In the genomic region with DNA sequence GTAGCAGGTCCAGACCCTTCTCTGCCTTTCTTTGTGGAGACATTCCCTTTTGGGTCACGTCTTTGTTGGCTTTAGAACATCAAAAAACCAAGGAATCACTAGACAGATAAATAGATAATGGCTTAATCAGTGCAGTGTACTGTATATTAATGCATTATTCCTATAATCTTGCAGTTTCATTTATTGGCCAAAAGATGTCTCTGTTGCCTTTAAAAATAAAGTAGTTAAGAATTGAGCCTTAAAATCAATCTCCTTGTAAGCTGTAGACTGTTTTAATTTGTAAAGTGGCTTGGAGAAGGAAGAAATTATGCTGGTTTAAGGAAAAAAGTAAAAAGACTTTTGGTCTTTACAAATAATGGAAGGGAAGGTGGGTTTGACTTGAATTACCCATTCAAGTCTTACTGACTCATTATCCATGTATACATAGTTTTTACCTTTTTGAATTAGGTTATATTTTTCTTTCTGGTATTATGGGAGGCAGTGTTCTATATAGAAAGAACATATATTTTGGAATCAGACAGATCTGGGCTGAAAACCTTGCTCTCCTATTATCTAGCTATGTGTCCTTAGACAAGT, we compare ENCODE assay signal across 8 cellular contexts.
A peak's percentile ranks its signal among the peaks of the same experiment; 100 is the strongest.
DNase-seq lines count a peak whose midpoint lies in the region; ATAC-seq, FAIRE-seq and TF ChIP-seq lines count a peak whose summit lies in the region.

No MANE protein-coding gene starts in this region.

- TF ChIP-seq RAD21 in HepG2 (CRISPR knock-in tag; IDR thresholded peaks at IDR 0.05): 0 out of 2 replicates have a peak, but pooled peaks have one; percentile 37

- POLR2A ChIA-PET in HepG2 (lab: Yijun Ruan, JAX): interaction anchor here (3.5 kb wide), 1 partner anchor 304 kb away, joined by 32 read pairs; a partner anchor contains a TSS

- 60% methylated on average over 1 of the region's 1 CpG for WGBS in HepG2 (ENCODE audit: low lambda C conversion rate)

- H2AFZ ChIP-seq in Karpas-422 (ENCODE audit: low read length) (no peak overlapping the region), astrocyte (ENCODE audit: low read depth, low read length) (no peak overlapping the region), HepG2 (ENCODE audit: low read length) (no peak overlapping the region)

- H3K9me2 ChIP-seq in Karpas-422 (replicated peaks; ENCODE audit: insufficient read depth, low read length): no peaks in the 10 kb centered on the region

- CTCF ChIA-PET in HepG2 (lab: Yijun Ruan, JAX; ENCODE audit: low intra/inter-chr PET ratio, low total read pairs): interaction anchor here (2.4 to 3.3 kb wide), 2 partner anchors 305 to 344 kb away, joined by 17 to 25 read pairs; no protein-coding TSS in a partner anchor

- H3K4me1 Mint-ChIP-seq in astrocyte (ENCODE audit: low read depth, unreplicated experiment): peaks cover 4% of the 10 kb centered on the region

- peak; percentile 53 for DNase-seq in COLO829 (ENCODE audit: low spot score)
- DNase-seq in Karpas-422: peak; percentile 58
- peak; percentile 27 for DNase-seq in astrocyte (ENCODE audit: low read depth)
- DNase-seq in HepG2 (ENCODE audit: low spot score): peak; percentile 12
- DNase-seq in activated naive CD4-positive, alpha-beta T cell treated with anti-CD3 and anti-CD28 coated beads, Interleukin-2, amount 50 U/mL, for 72 hours (ENCODE audit: low spot score in 2 of 2): no peak
- no peak for DNase-seq in RPMI8226

- H3K4me1 ChIP-seq in Karpas-422 (ENCODE audit: low read length): no peaks in the 10 kb centered on the region
- H3K4me1 ChIP-seq in astrocyte (ENCODE audit: insufficient read depth, low read length): peaks cover 4% of the 10 kb centered on the region
- H3K4me1 ChIP-seq in HepG2 (ENCODE audit: insufficient read depth, low read length): peaks cover 5% of the 10 kb centered on the region

- H3K9me3 Mint-ChIP-seq in astrocyte (ENCODE audit: unreplicated experiment): no peaks in the 10 kb centered on the region
- no peaks in the 10 kb centered on the region for H3K9me3 Mint-ChIP-seq in activated naive CD4-positive, alpha-beta T cell treated with anti-CD3 and anti-CD28 coated beads, Interleukin-2, amount 50 U/mL, for 72 hours

- TF ChIP-seq EP300 in HepG2 (IDR thresholded peaks at IDR 0.05; ENCODE audit: low read depth in 2 of 2, low read length in 2 of 2) (no peak), HepG2 (CRISPR knock-in tag; IDR thresholded peaks at IDR 0.05; ENCODE audit: borderline replicate concordance) (no peak)

- ATAC-seq in HepG2 (no peak), HG02763 (IDR thresholded peaks at IDR 0.05; ENCODE audit: unreplicated experiment) (no peak), HG03196 (IDR thresholded peaks at IDR 0.05; ENCODE audit: unreplicated experiment) (no peak)
- no peak for ATAC-seq in activated naive CD4-positive, alpha-beta T cell treated with anti-CD3 and anti-CD28 coated beads, Interleukin-2, amount 50 U/mL, for 72 hours

- H3K9me3 ChIP-seq in Karpas-422 (ENCODE audit: low read length) (no peaks in the 10 kb centered on the region), astrocyte (ENCODE audit: insufficient read depth, low read depth, low read length) (no peaks in the 10 kb centered on the region), HepG2 (ENCODE audit: low read length) (no peaks in the 10 kb centered on the region)

- FAIRE-seq in astrocyte (lab: Jason Lieb, UNC) (no peak), HepG2 (lab: Jason Lieb, UNC) (no peak)

- H3K4me2 ChIP-seq in Karpas-422 (ENCODE audit: low read depth, low read length, poor library complexity, severe bottlenecking) (no peak overlapping the region), astrocyte (ENCODE audit: low read length) (no peak overlapping the region), HepG2 (ENCODE audit: low read depth, low read length) (no peak overlapping the region)

- intact Hi-C loops in HepG2 (cut with micrococcal nuclease; ENCODE audit: unreplicated experiment): loop anchor here (2.0 to 10.0 kb wide), 3 partner anchors 210 to 344 kb away; a partner anchor contains a TSS

- H3K27ac ChIP-seq in Karpas-422 (ENCODE audit: low read length): no peak overlapping the region
- no peak overlapping the region for H3K27ac ChIP-seq in astrocyte (ENCODE audit: low read depth, low read length)
- no peak overlapping the region for H3K27ac ChIP-seq in HepG2 (ENCODE audit: extremely low read length, insufficient read depth, low read length)

- H3K36me3 ChIP-seq in Karpas-422 (ENCODE audit: insufficient read depth, low read length): peaks cover 5% of the 10 kb centered on the region; the same call in 1 of the 2 replicates
- H3K36me3 ChIP-seq in astrocyte (ENCODE audit: insufficient read depth, low read length): peaks cover 23% of the 10 kb centered on the region
- peaks cover 6 to 30% of the 10 kb centered on the region in 2 experiments for H3K36me3 ChIP-seq in HepG2 (replicated peaks in 1 of 2; ENCODE audit: control insufficient read depth in 1 of 2, insufficient read depth in 2 of 2, low read length in 2 of 2)

- H4K20me1 ChIP-seq in Karpas-422 (ENCODE audit: insufficient read depth, low read depth, low read length) (no peaks in the 10 kb centered on the region), astrocyte (ENCODE audit: insufficient read depth, low read length) (no peaks in the 10 kb centered on the region), HepG2 (ENCODE audit: insufficient read depth, low read length) (no peaks in the 10 kb centered on the region)

- H3K9ac ChIP-seq in Karpas-422 (ENCODE audit: low read length) (no peak overlapping the region), astrocyte (ENCODE audit: low read length) (no peak overlapping the region), HepG2 (ENCODE audit: insufficient read depth, low read depth, low read length) (no peak overlapping the region)

- in situ Hi-C loops in HepG2 (cut with HindIII; ENCODE audit: extremely low pct_ligation_motif_present, low pct_unique_long_range_greater_than_20kb): loop anchor here (5.0 to 10.0 kb wide), 2 partner anchors 310 to 343 kb away; no protein-coding TSS in a partner anchor

- no TSS peak for BruUV-seq in HepG2 (replicated peaks; lab: Mats Ljungman, UMichigan)

- no peak overlapping the region for H3K27ac Mint-ChIP-seq in astrocyte (ENCODE audit: unreplicated experiment)
- no peak overlapping the region for H3K27ac Mint-ChIP-seq in activated naive CD4-positive, alpha-beta T cell treated with anti-CD3 and anti-CD28 coated beads, Interleukin-2, amount 50 U/mL, for 72 hours

- no peak for TF ChIP-seq POLR2A in HepG2 (IDR thresholded peaks at IDR 0.05; ENCODE audit: insufficient read depth in 1 of 2, low read depth in 2 of 2, low read length in 2 of 2)

- H3K36me3 Mint-ChIP-seq in astrocyte (ENCODE audit: low read depth, unreplicated experiment): peaks cover 7% of the 10 kb centered on the region
- H3K36me3 Mint-ChIP-seq in activated naive CD4-positive, alpha-beta T cell treated with anti-CD3 and anti-CD28 coated beads, Interleukin-2, amount 50 U/mL, for 72 hours: no peaks in the 10 kb centered on the region

- H3K79me2 ChIP-seq in Karpas-422 (ENCODE audit: low read length) (no peaks in the 10 kb centered on the region), astrocyte (ENCODE audit: insufficient read depth, low read length) (no peaks in the 10 kb centered on the region), HepG2 (ENCODE audit: insufficient read depth, low read length) (no peaks in the 10 kb centered on the region)

- H3K27me3 Mint-ChIP-seq in astrocyte (ENCODE audit: low read depth, unreplicated experiment): no peaks in the 10 kb centered on the region

- no peak overlapping the region for H3K4me3 Mint-ChIP-seq in astrocyte (ENCODE audit: unreplicated experiment)

- no peak overlapping the region for H3K4me3 ChIP-seq in Karpas-422 (ENCODE audit: low read length)
- no peak overlapping the region for H3K4me3 ChIP-seq in astrocyte (ENCODE audit: insufficient read depth, low read depth, low read length)
- H3K4me3 ChIP-seq in HepG2 (replicated peaks in 1 of 3; ENCODE audit: insufficient read depth in 1 of 3, low read depth in 2 of 3, low read length in 3 of 3): no peak overlapping the region

- peak; percentile 53 for TF ChIP-seq CTCF in astrocyte (IDR thresholded peaks at IDR 0.05; ENCODE audit: insufficient read depth, low read depth, low read length)
- peak; percentile 58 for TF ChIP-seq CTCF in HepG2 (CRISPR knock-in tag; IDR thresholded peaks at IDR 0.05)

- H3K27me3 ChIP-seq in Karpas-422 (ENCODE audit: low read length): no peaks in the 10 kb centered on the region
- H3K27me3 ChIP-seq in astrocyte (ENCODE audit: insufficient read depth, low read length): no peaks in the 10 kb centered on the region
- no peaks in the 10 kb centered on the region for H3K27me3 ChIP-seq in HepG2 (ENCODE audit: control insufficient read depth in 1 of 2, insufficient read depth in 2 of 2, low read length in 2 of 2)

TF ChIP-seq in HepG2, 621 proteins besides CTCF, POLR2A, EP300 and RAD21:
- TF ChIP-seq MIXL1 (CRISPR knock-in tag; IDR thresholded peaks at IDR 0.05) (0 out of 2 replicates have a peak, but pooled peaks have one; percentile 10), TRIM24 (CRISPR knock-in tag; IDR thresholded peaks at IDR 0.05) (no peak), STAG1 (CRISPR knock-in tag; IDR thresholded peaks at IDR 0.05) (peak; percentile 85), SMC3 (IDR thresholded peaks at IDR 0.05; ENCODE audit: low read length) (peak; percentile 66), KDM3A (CRISPR knock-in tag; IDR thresholded peaks at IDR 0.05; ENCODE audit: low read depth) (no peak)
- TF ChIP-seq, protein P1, sequence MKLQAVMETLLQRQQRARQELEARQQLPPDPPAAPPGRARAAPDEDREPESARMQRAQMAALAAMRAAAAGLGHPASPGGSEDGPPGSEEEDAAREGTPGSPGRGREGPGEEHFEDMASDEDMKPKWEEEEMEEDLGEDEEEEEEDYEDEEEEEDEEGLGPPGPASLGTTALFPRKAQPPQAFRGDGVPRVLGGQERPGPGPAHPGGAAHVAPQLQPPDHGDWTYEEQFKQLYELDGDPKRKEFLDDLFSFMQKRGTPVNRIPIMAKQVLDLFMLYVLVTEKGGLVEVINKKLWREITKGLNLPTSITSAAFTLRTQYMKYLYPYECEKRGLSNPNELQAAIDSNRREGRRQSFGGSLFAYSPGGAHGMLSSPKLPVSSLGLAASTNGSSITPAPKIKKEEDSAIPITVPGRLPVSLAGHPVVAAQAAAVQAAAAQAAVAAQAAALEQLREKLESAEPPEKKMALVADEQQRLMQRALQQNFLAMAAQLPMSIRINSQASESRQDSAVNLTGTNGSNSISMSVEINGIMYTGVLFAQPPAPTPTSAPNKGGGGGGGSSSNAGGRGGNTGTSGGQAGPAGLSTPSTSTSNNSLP (IDR thresholded peaks at IDR 0.05; ENCODE audit: low read depth, low read length): peak; percentile 17; the same call in 1 of the 2 replicates

Comparison
In these comparisons a context has a peak if more than half of its experiments do, and no peak if none do; other contexts are left out.
1. DNase-seq: peak in COLO829 (single experiment), Karpas-422 (single experiment), astrocyte (single experiment) and HepG2 (single experiment); none in activated naive CD4-positive, alpha-beta T cell treated with anti-CD3 and anti-CD28 coated beads, Interleukin-2, amount 50 U/mL, for 72 hours (0 of 2) and RPMI8226 (single experiment).